In genomic region chr11:82857145-82857544, GRCh38 we compare ENCODE assay signal across 20 cellular contexts. TPM values are rescaled to one million over a fixed set of nuclear protein-coding genes. Genes with fewer than 3 reads are reported as not detected.
DNase-seq lines count a peak whose midpoint lies in the region; ATAC-seq, FAIRE-seq and TF ChIP-seq lines count a peak whose summit lies in the region.
"Had no signal": no experiment of that assay in that cellular context is flagged by ENCODE, and none has a peak within 500 bp of the region (broad histone marks: within the 10 kb centered on the region; RNA-seq: fewer than 3 reads in every experiment).

No MANE protein-coding gene starts in this region.

- H3K23ac ChIP-seq in IMR-90 (ENCODE audit: low read depth, low read length) = peak overlapping the region; percentile 28; the same call in 1 of the 2 replicates

- dilution Hi-C loops in IMR-90 (cut with HindIII; ENCODE audit: low sequenced_read_pairs, unreplicated experiment) (no loop called here), endothelial cell of umbilical vein (cut with MboI; ENCODE audit: extremely low pct_ligation_motif_present, low sequenced_read_pairs) (no loop called here)

- H3K9ac ChIP-seq in IMR-90 (ENCODE audit: low read depth, low read length) (no peak overlapping the region), endothelial cell of umbilical vein (replicated peaks; ENCODE audit: extremely low read depth, insufficient read depth, low read length) (no peak overlapping the region), MM.1S (ENCODE audit: low read length) (no peak overlapping the region)
- H3K9ac ChIP-seq: BLaER1 had no signal

- no peaks in the 10 kb centered on the region for H4K20me1 ChIP-seq in IMR-90 (ENCODE audit: insufficient read depth, low read length)
- no peaks in the 10 kb centered on the region for H4K20me1 ChIP-seq in endothelial cell of umbilical vein (replicated peaks; ENCODE audit: control insufficient read depth, extremely low read depth, insufficient read depth, low read length)
- no peaks in the 10 kb centered on the region for H4K20me1 ChIP-seq in MM.1S (ENCODE audit: insufficient read depth, low read length)
- H4K20me1 ChIP-seq: BLaER1 had no signal

- DNase-seq in GM12892 (ENCODE audit: insufficient read length) = no peak
- no peak for DNase-seq in IMR-90
- no peak for DNase-seq in RWPE2 (ENCODE audit: low spot score)
- DNase-seq in endothelial cell of umbilical vein (ENCODE audit: low read depth, low spot score) = no peak
- DNase-seq in MM.1S = no peak
- no peak for DNase-seq in DMS114 treated with DMSO at 0.1 percent for 48 hours (lab: John Stamatoyannopoulos, UW; ENCODE audit: unreplicated experiment)
- DNase-seq: Caco-2; CD4-positive, CD25-positive, alpha-beta regulatory T cell; CD8-positive, alpha-beta T cell; DMS79; EL; GDM1; GOT3 had no signal

- H3K4me2 ChIP-seq in IMR-90 (ENCODE audit: low read depth, low read length) (no peak overlapping the region), endothelial cell of umbilical vein (ENCODE audit: insufficient read depth, low read length) (peak overlapping the region; percentile 97), MM.1S (ENCODE audit: low read depth, low read length) (no peak overlapping the region)
- H3K4me2 ChIP-seq: BLaER1 had no signal

- FAIRE-seq in GM12892 (lab: Jason Lieb, UNC) (peak; percentile 44), endothelial cell of umbilical vein (lab: Jason Lieb, UNC) (no peak)
- FAIRE-seq: GM12878, GM19239 had no signal

- POLR2A ChIA-PET in IMR-90 (lab: Charles Lee; ENCODE audit: unreplicated experiment) (interaction anchor here (0.6 kb wide), 1 partner anchor 400 kb away, joined by 6 read pairs; no protein-coding TSS in a partner anchor), endothelial cell of umbilical vein (lab: Charles Lee) (interaction anchor here (1.2 kb wide), 1 partner anchor 300 kb away, joined by 3 read pairs; the partner anchor contains the start of gene PCF11)

- no peak overlapping the region for H2AK9ac ChIP-seq in IMR-90 (replicated peaks; ENCODE audit: low read depth, low read length, poor library complexity)

- peak overlapping the region; percentile 48; the same call in 1 of the 2 replicates for H3K4ac ChIP-seq in IMR-90 (ENCODE audit: low read depth, low read length)

- no peaks in the 10 kb centered on the region for H3K9me2 ChIP-seq in MM.1S (replicated peaks; ENCODE audit: insufficient read depth, low read length)

- TF ChIP-seq CTCF in IMR-90 (conservative IDR thresholded peaks at IDR 0.05; ENCODE audit: low read depth, low read length) = no peak
- TF ChIP-seq CTCF in RWPE2 (IDR thresholded peaks at IDR 0.05; ENCODE audit: poor library complexity, severe bottlenecking) = no peak
- TF ChIP-seq CTCF in endothelial cell of umbilical vein (IDR thresholded peaks at IDR 0.05; ENCODE audit: extremely low read depth in 1 of 2, insufficient read depth in 1 of 2, low read depth in 1 of 2, low read length in 2 of 2) = no peak
- no peak for TF ChIP-seq CTCF in MM.1S (IDR thresholded peaks at IDR 0.05; ENCODE audit: low read length)

- in situ Hi-C loops in IMR-90 (cut with MboI; ENCODE audit: low sequenced_read_pairs) = no loop called here

- no peak overlapping the region for H2BK5ac ChIP-seq in IMR-90 (ENCODE audit: low read depth, low read length, poor library complexity, severe bottlenecking)

- H3F3A ChIP-seq in MM.1S (ENCODE audit: insufficient read depth, low read length) = no peaks in the 10 kb centered on the region

- no peak overlapping the region; the same call in 1 of the 2 replicates for H3K56ac ChIP-seq in IMR-90 (ENCODE audit: extremely low read depth, insufficient read depth, low read length)

- ATAC-seq in IMR-90 (ENCODE audit: low read depth) (no peak), RWPE2 (ENCODE audit: low read depth) (no peak), GM19455 (IDR thresholded peaks at IDR 0.05; ENCODE audit: unreplicated experiment) (no peak), GM18502 (IDR thresholded peaks at IDR 0.05; ENCODE audit: poor library complexity, unreplicated experiment) (no peak)
- ATAC-seq: CD8-positive, alpha-beta T cell; GM12878 had no signal

- 0 out of 2 replicates have a peak overlapping the region, but pooled peaks have one; percentile 20 for H2AK5ac ChIP-seq in IMR-90 (ENCODE audit: low read depth, low read length)

- peak overlapping the region; percentile 24; the same call in 1 of the 2 replicates for H3K18ac ChIP-seq in IMR-90 (ENCODE audit: low read depth, low read length)

- H3K9me3 ChIP-seq in IMR-90 (ENCODE audit: control insufficient read depth, insufficient read depth, low read length) (no peaks in the 10 kb centered on the region), RWPE2 (ENCODE audit: severe bottlenecking) (no peaks in the 10 kb centered on the region), endothelial cell of umbilical vein (replicated peaks; ENCODE audit: control insufficient read depth, insufficient read depth, low read length) (no peaks in the 10 kb centered on the region), MM.1S (replicated peaks; ENCODE audit: insufficient read depth, low read length) (no peaks in the 10 kb centered on the region)
- H3K9me3 ChIP-seq: BLaER1, Caco-2, HAP-1 had no signal

- peak overlapping the region; percentile 96 for H2BK120ac ChIP-seq in IMR-90 (ENCODE audit: low read depth, low read length)

- H3K27me3 ChIP-seq in IMR-90 (ENCODE audit: control insufficient read depth, insufficient read depth, low read length) = no peaks in the 10 kb centered on the region
- H3K27me3 ChIP-seq in RWPE2 (ENCODE audit: insufficient read depth, poor library complexity, severe bottlenecking) = no peaks in the 10 kb centered on the region
- no peaks in the 10 kb centered on the region for H3K27me3 ChIP-seq in endothelial cell of umbilical vein (ENCODE audit: control insufficient read depth in 2 of 2, insufficient read depth in 2 of 2, low read length in 2 of 2)
- H3K27me3 ChIP-seq in MM.1S (replicated peaks; ENCODE audit: insufficient read depth, low read length) = no peaks in the 10 kb centered on the region
- H3K27me3 ChIP-seq: BLaER1 had no signal

- intact Hi-C loops in IMR-90 (cut with micrococcal nuclease) = no loop called here
- intact Hi-C loops in endothelial cell of umbilical vein (cut with micrococcal nuclease) = no loop called here

- H4K5ac ChIP-seq in IMR-90 (ENCODE audit: low read depth, low read length) = no peak overlapping the region

- H3K36me3 ChIP-seq in IMR-90 (ENCODE audit: control insufficient read depth, insufficient read depth, low read length) (no peaks in the 10 kb centered on the region), RWPE2 (ENCODE audit: low read depth) (no peaks in the 10 kb centered on the region), endothelial cell of umbilical vein (ENCODE audit: control insufficient read depth in 2 of 2, extremely low read depth in 1 of 2, insufficient read depth in 2 of 2, low read length in 2 of 2) (no peaks in the 10 kb centered on the region), MM.1S (replicated peaks; ENCODE audit: insufficient read depth, low read length) (no peaks in the 10 kb centered on the region)
- H3K36me3 ChIP-seq: BLaER1, HAP-1 had no signal

- no peak for TF ChIP-seq POLR2A in GM12892 (IDR thresholded peaks at IDR 0.05; ENCODE audit: low read depth, low read length)
- TF ChIP-seq POLR2A in IMR-90 (IDR thresholded peaks at IDR 0.05; ENCODE audit: low read depth, low read length) = no peak
- TF ChIP-seq POLR2A in endothelial cell of umbilical vein (IDR thresholded peaks at IDR 0.05; ENCODE audit: low read depth, low read length) = no peak

- 0 out of 2 replicates have a peak overlapping the region, but pooled peaks have one; percentile 12 for H3K14ac ChIP-seq in IMR-90 (replicated peaks; ENCODE audit: low read depth, low read length)

- WGBS in IMR-90 (ENCODE audit: extremely low coverage in 2 of 2, insufficient read length in 1 of 2), 2 experiments = 100% methylated on average over 2 of the region's 2 CpGs; no CpG with 5 or more reads in 1 of the 2 experiments

- H3K4me1 ChIP-seq in IMR-90 (ENCODE audit: control insufficient read depth, insufficient read depth, low read length) (peaks cover 9% of the 10 kb centered on the region), RWPE2 (ENCODE audit: insufficient read depth, poor library complexity, severe bottlenecking) (peaks cover 34% of the 10 kb centered on the region), endothelial cell of umbilical vein (ENCODE audit: control insufficient read depth, extremely low read depth, insufficient read depth, low read length) (peaks cover 58% of the 10 kb centered on the region), MM.1S (ENCODE audit: low read length) (peaks cover under 1% of the 10 kb centered on the region; the same call in 1 of the 2 replicates)
- H3K4me1 ChIP-seq: BLaER1 had no signal

- no peak overlapping the region for H3K4me3 ChIP-seq in IMR-90 (ENCODE audit: insufficient read depth, low read depth, low read length)
- H3K4me3 ChIP-seq in RWPE2 (ENCODE audit: severe bottlenecking) = no peak overlapping the region
- no peak overlapping the region for H3K4me3 ChIP-seq in endothelial cell of umbilical vein (replicated peaks in 1 of 3; ENCODE audit: insufficient read depth in 1 of 3, low read depth in 1 of 3, low read length in 3 of 3)
- H3K4me3 ChIP-seq in MM.1S (ENCODE audit: low read length) = no peak overlapping the region
- H3K4me3 ChIP-seq: BLaER1, GM12878, HAP-1 had no signal

- BruUV-seq in IMR-90 (replicated peaks; lab: Mats Ljungman, UMichigan) = no TSS peak
- BruUV-seq in endothelial cell of umbilical vein (replicated peaks; lab: Mats Ljungman, UMichigan) = no TSS peak

- H4K91ac ChIP-seq in IMR-90 (ENCODE audit: insufficient read depth, low read depth, low read length) = peak overlapping the region; percentile 95

- CTCF ChIA-PET in IMR-90 (lab: Yijun Ruan, JAX) (interaction anchor here (0.7 to 1.4 kb wide), 2 partner anchors 10 to 967 kb away, joined by 3 to 6 read pairs; no protein-coding TSS in a partner anchor), endothelial cell of umbilical vein (lab: Charles Lee) (interaction anchor here (1.0 to 1.3 kb wide), 3 partner anchors 10 to 81 kb away, joined by 4 to 5 read pairs (median 5); no protein-coding TSS in a partner anchor)

- H3K27ac ChIP-seq in IMR-90 (ENCODE audit: insufficient read depth, low read length) (no peak overlapping the region), RWPE2 (ENCODE audit: poor library complexity, severe bottlenecking) (peak overlapping the region; percentile 98), endothelial cell of umbilical vein (ENCODE audit: insufficient read depth, low read depth, low read length) (peak overlapping the region; percentile 98), MM.1S (ENCODE audit: low read length) (no peak overlapping the region)
- H3K27ac ChIP-seq: BLaER1, C4-2B had no signal

- H2BK20ac ChIP-seq in IMR-90 (ENCODE audit: low read depth, low read length) = peak overlapping the region; percentile 75

- H3K9me1 ChIP-seq in IMR-90 (ENCODE audit: insufficient read depth, low read length) (peaks cover 4% of the 10 kb centered on the region; the same call in 1 of the 2 replicates), endothelial cell of umbilical vein (replicated peaks; ENCODE audit: control insufficient read depth, extremely low read depth, insufficient read depth, low read length) (no peaks in the 10 kb centered on the region)

- H3K79me2 ChIP-seq in endothelial cell of umbilical vein (ENCODE audit: control insufficient read depth, insufficient read depth, low read length) (peaks cover 15% of the 10 kb centered on the region), MM.1S (ENCODE audit: low read length) (no peaks in the 10 kb centered on the region)

- peak overlapping the region; percentile 18 to 92; a peak in 2 of 4 replicates for H4K8ac ChIP-seq in IMR-90 (ENCODE audit: low read depth in 2 of 2, low read length in 2 of 2)

- no peak for TF ChIP-seq RAD21 in IMR-90 (IDR thresholded peaks at IDR 0.05; ENCODE audit: low read length)

- no peak overlapping the region for H2AFZ ChIP-seq in IMR-90 (replicated peaks; ENCODE audit: low read length, poor library complexity)
- no peak overlapping the region for H2AFZ ChIP-seq in endothelial cell of umbilical vein (ENCODE audit: low read depth, low read length)
- H2AFZ ChIP-seq in MM.1S (ENCODE audit: low read length) = no peak overlapping the region

- peak overlapping the region; percentile 93 for H2BK15ac ChIP-seq in IMR-90 (ENCODE audit: low read depth, low read length)

- peaks cover 7 to 13% of the 10 kb centered on the region in 2 experiments for H3K79me1 ChIP-seq in IMR-90 (ENCODE audit: low read depth in 1 of 2, low read length in 2 of 2)

RNA-seq across cellular contexts. Expression of gene PRCP, which starts 43.1 kb away (rescaled TPM):
- polyA plus RNA-seq in GM12892 (2012; ENCODE audit: missing spikeins) = 17.2 TPM
- total RNA-seq in IMR-90 (2012; rRNA removed) = 31.7 TPM in 2 replicates
- polyA plus RNA-seq in IMR-90 (2012; rRNA removed) = 56.8 and 64.9 TPM in 2 replicates
- polyA plus RNA-seq in IMR-90 (2012; cell fraction: cytosol; rRNA removed) = 24.1 and 32.6 TPM in 2 replicates
- 4.1 and 36.8 TPM in 2 replicates for polyA plus RNA-seq in IMR-90 (2012; cell fraction: nucleus; rRNA removed; ENCODE audit: low replicate concordance)
- total RNA-seq in endothelial cell of umbilical vein = 149 and 170 TPM in 2 replicates
- 265 and 277 TPM in 2 replicates for polyA plus RNA-seq in endothelial cell of umbilical vein
- polyA plus RNA-seq in endothelial cell of umbilical vein (2011; cell fraction: cytosol; rRNA removed) = 205 and 236 TPM in 2 replicates
- 104 and 123 TPM in 2 replicates for polyA plus RNA-seq in endothelial cell of umbilical vein (2011; cell fraction: nucleus; rRNA removed)
- 187 and 209 TPM in 2 replicates for polyA plus RNA-seq in endothelial cell of umbilical vein (2012)
- polyA minus RNA-seq in endothelial cell of umbilical vein = 189 TPM in 2 replicates
- polyA minus RNA-seq in endothelial cell of umbilical vein (2011; cell fraction: cytosol; rRNA and poly(A)+ RNA removed) = 20.6 TPM
- polyA minus RNA-seq in endothelial cell of umbilical vein (2011; cell fraction: nucleus; rRNA and poly(A)+ RNA removed) = 69.7 and 81.6 TPM in 2 replicates

RNA-seq across cellular contexts. Expression of gene DDIAS, which starts 44.4 kb away (rescaled TPM):
- 4.3 TPM for polyA plus RNA-seq in GM12892 (2012; ENCODE audit: missing spikeins)
- total RNA-seq in IMR-90 (2012; rRNA removed) = 9.4 and 15.8 TPM in 2 replicates
- polyA plus RNA-seq in IMR-90 (2012; rRNA removed) = 4.3 and 4.6 TPM in 2 replicates
- polyA plus RNA-seq in IMR-90 (2012; cell fraction: cytosol; rRNA removed) = 0.93 and 2.8 TPM in 2 replicates
- 0.61 and 2.6 TPM in 2 replicates for polyA plus RNA-seq in IMR-90 (2012; cell fraction: nucleus; rRNA removed; ENCODE audit: low replicate concordance)
- total RNA-seq in endothelial cell of umbilical vein = 8.5 and 9.2 TPM in 2 replicates
- polyA plus RNA-seq in endothelial cell of umbilical vein = 3.5 and 4.5 TPM in 2 replicates
- polyA plus RNA-seq in endothelial cell of umbilical vein (2011; cell fraction: cytosol; rRNA removed) = 6.4 and 6.8 TPM in 2 replicates
- polyA plus RNA-seq in endothelial cell of umbilical vein (2011; cell fraction: nucleus; rRNA removed) = 4.7 and 5.0 TPM in 2 replicates
- polyA plus RNA-seq in endothelial cell of umbilical vein (2012) = 7.7 and 11.7 TPM in 2 replicates
- polyA minus RNA-seq in endothelial cell of umbilical vein = 7.2 and 8.6 TPM in 2 replicates
- polyA minus RNA-seq in endothelial cell of umbilical vein (2011; cell fraction: cytosol; rRNA and poly(A)+ RNA removed) = 15.7 TPM
- 2.5 and 4.1 TPM in 2 replicates for polyA minus RNA-seq in endothelial cell of umbilical vein (2011; cell fraction: nucleus; rRNA and poly(A)+ RNA removed)

Comparison
In these comparisons a context has a peak if more than half of its experiments do, and no peak if none do; other contexts are left out.
1. H3K27ac ChIP-seq: peak in RWPE2 (single experiment) and endothelial cell of umbilical vein (single experiment); none in IMR-90 (single experiment) and MM.1S (single experiment).